8 cellular contexts compared by ENCODE assay signal in genomic region chr12:107515446-107515958, GRCh38.
DNase-seq lines count a peak whose midpoint lies in the region; ATAC-seq and TF ChIP-seq lines count a peak whose summit lies in the region.

No MANE protein-coding gene starts in this region.

- no peak for TF ChIP-seq EP300 in ovary (IDR thresholded peaks at IDR 0.05)

- H3K36me3 ChIP-seq in MG63 (no peaks in the 10 kb centered on the region), ascending aorta (no peaks in the 10 kb centered on the region), colonic mucosa (no peaks in the 10 kb centered on the region), ovary (no peaks in the 10 kb centered on the region)

- no peaks in the 10 kb centered on the region for H3K9me3 ChIP-seq in MG63
- H3K9me3 ChIP-seq in ascending aorta = no peaks in the 10 kb centered on the region
- no peaks in the 10 kb centered on the region for H3K9me3 ChIP-seq in colonic mucosa
- H3K9me3 ChIP-seq in ovary = no peaks in the 10 kb centered on the region

- H3K4me1 ChIP-seq in ascending aorta (no peaks in the 10 kb centered on the region), colonic mucosa (no peaks in the 10 kb centered on the region), ovary (ENCODE audit: insufficient read depth) (no peaks in the 10 kb centered on the region)

- no peak for TF ChIP-seq CTCF in ascending aorta (IDR thresholded peaks at IDR 0.05)
- TF ChIP-seq CTCF in lower leg skin (IDR thresholded peaks at IDR 0.05) = no peak
- TF ChIP-seq CTCF in colonic mucosa (IDR thresholded peaks at IDR 0.05) = no peak
- TF ChIP-seq CTCF in ovary (IDR thresholded peaks at IDR 0.05) = no peak

- intact Hi-C loops in ascending aorta (cut with DNase I) = no loop called here
- intact Hi-C loops in lower leg skin (cut with DNase I; ENCODE audit: low total_unique reads) = no loop called here
- intact Hi-C loops in colonic mucosa (cut with DNase I) = no loop called here
- intact Hi-C loops in ovary (cut with DNase I) = no loop called here

- H3K9ac ChIP-seq in colonic mucosa (ENCODE audit: low read depth in 2 of 2, low read length in 2 of 2) = no peak overlapping the region

- H3K27me3 ChIP-seq in MG63 (no peaks in the 10 kb centered on the region), ascending aorta (no peaks in the 10 kb centered on the region), colonic mucosa (no peaks in the 10 kb centered on the region), ovary (no peaks in the 10 kb centered on the region)

- peak; percentile 96 for DNase-seq in ELR (ENCODE audit: low read depth)
- DNase-seq in MG63 = peak; percentile 96
- DNase-seq in ascending aorta (ENCODE audit: low spot score in 2 of 2) = peak; percentile 38 to 85
- DNase-seq in lower leg skin (ENCODE audit: low spot score in 2 of 2) = peak; percentile 84 to 89
- DNase-seq in colonic mucosa = no peak
- DNase-seq in ovary = no peak

- 9 to 14% methylated on average over 2 of the region's 2 CpGs for WGBS in lower leg skin, 2 donors
- WGBS in ovary, 3 donors = 62 to 65% (median 62%) methylated on average over 2 of the region's 2 CpGs

- no peak overlapping the region for H3K4me3 ChIP-seq in MG63
- H3K4me3 ChIP-seq in ascending aorta = no peak overlapping the region
- H3K4me3 ChIP-seq in lower leg skin (ENCODE audit: low read depth, poor library complexity, severe bottlenecking) = no peak overlapping the region
- H3K4me3 ChIP-seq in colonic mucosa = no peak overlapping the region
- no peak overlapping the region for H3K4me3 ChIP-seq in ovary

- no peak for TF ChIP-seq POLR2A in lower leg skin (IDR thresholded peaks at IDR 0.05)
- TF ChIP-seq POLR2A in ovary (IDR thresholded peaks at IDR 0.05) = no peak

- ATAC-seq in GM18519 (IDR thresholded peaks at IDR 0.05; ENCODE audit: low FRiP score, unreplicated experiment) (no peak), HG03439 (IDR thresholded peaks at IDR 0.05; ENCODE audit: unreplicated experiment) (no peak)

- H3K27ac ChIP-seq in ascending aorta (no peak overlapping the region), colonic mucosa (no peak overlapping the region), ovary (no peak overlapping the region)

Comparison
In these comparisons a context has a peak if more than half of its experiments do, and no peak if none do; other contexts are left out.
1. DNase-seq: peak in ELR (single experiment), MG63 (single experiment), ascending aorta (2 of 2) and lower leg skin (2 of 2); none in colonic mucosa (single experiment) and ovary (0 of 5).